8 cellular contexts compared by ENCODE assay signal in genomic region chr17:28724500-28725165, GRCh38. TPM values are rescaled to one million over a fixed set of nuclear protein-coding genes. Genes with fewer than 3 reads are reported as not detected.
DNase-seq lines count a peak whose midpoint lies in the region; ATAC-seq and TF ChIP-seq lines count a peak whose summit lies in the region.

No MANE protein-coding gene starts in this region.

- H3K27me3 Mint-ChIP-seq in endothelial cell (ENCODE audit: unreplicated experiment) = peaks cover 31% of the 10 kb centered on the region

- H3K36me3 Mint-ChIP-seq in endothelial cell (ENCODE audit: low read depth, unreplicated experiment) = peaks cover 45% of the 10 kb centered on the region

- peaks cover 39% of the 10 kb centered on the region for H3K4me1 Mint-ChIP-seq in endothelial cell (ENCODE audit: unreplicated experiment)

- DNase-seq in NCI-H82 (lab: John Stamatoyannopoulos, UW) (peak; percentile 78), NCI-H82 treated with DMSO at 0.1 percent for 48 hours (lab: John Stamatoyannopoulos, UW; ENCODE audit: unreplicated experiment) (no peak), RWPE1 (ENCODE audit: low spot score) (no peak), endothelial cell (ENCODE audit: low spot score) (no peak), DMS153 treated with DMSO at 0.1 percent for 48 hours (lab: John Stamatoyannopoulos, UW; ENCODE audit: unreplicated experiment) (no peak), SHP77 (lab: John Stamatoyannopoulos, UW) (no peak)
- DNase-seq in stimulated activated CD8-positive, alpha-beta memory T cell treated with anti-CD3 and anti-CD28 coated beads, Interleukin-4, amount 100 ng/mL, for 48 hours = peak; percentile 48

- POLR2A ChIA-PET in RWPE1 (lab: Yijun Ruan, JAX; ENCODE audit: low non-redundant PET) = interaction anchor here (5.5 kb wide), 1 partner anchor 20 kb away, joined by 95 read pairs; the partner anchor contains the start of gene TRAF4

- no peak overlapping the region for H3K27ac Mint-ChIP-seq in endothelial cell (ENCODE audit: unreplicated experiment)

- peak overlapping the region; percentile 99 for H3K27ac ChIP-seq in RWPE1

- peak overlapping the region; percentile 91 for H3K4me3 Mint-ChIP-seq in endothelial cell (ENCODE audit: unreplicated experiment)

- CTCF ChIA-PET in RWPE1 (lab: Yijun Ruan, JAX) = interaction anchor here (1.0 to 5.6 kb wide), 2 partner anchors 23 to 78 kb away, joined by 3 to 249 read pairs; partner anchors contain the start of gene TRAF4

- ATAC-seq in GM18498 (IDR thresholded peaks at IDR 0.05; ENCODE audit: unreplicated experiment) = no peak

- no peaks in the 10 kb centered on the region for H3K9me3 Mint-ChIP-seq in endothelial cell (ENCODE audit: unreplicated experiment)

- TF ChIP-seq CTCF in RWPE1 (conservative IDR thresholded peaks at IDR 0.05; ENCODE audit: low read depth) = no peak
- no peak for TF ChIP-seq CTCF in endothelial cell (IDR thresholded peaks at IDR 0.05; ENCODE audit: unreplicated experiment)

RNA-seq across cellular contexts. Expression of gene TLCD1, which starts 1.4 kb away (rescaled TPM):
- 2.4 TPM for total RNA-seq in endothelial cell (ENCODE audit: unreplicated experiment)

RNA-seq across cellular contexts. Expression of gene NEK8, which starts 4.0 kb away (rescaled TPM):
- total RNA-seq in endothelial cell (ENCODE audit: unreplicated experiment) = 6.7 TPM

RNA-seq across cellular contexts. Expression of gene RPL23A, which starts 4.8 kb away (rescaled TPM):
- 1,525 TPM for total RNA-seq in endothelial cell (ENCODE audit: unreplicated experiment)

RNA-seq across cellular contexts. Expression of gene RAB34, which starts 7.0 kb away (rescaled TPM):
- total RNA-seq in endothelial cell (ENCODE audit: unreplicated experiment) = 72.0 TPM

RNA-seq across cellular contexts. Expression of gene PROCA1, which starts 12.9 kb away (rescaled TPM):
- total RNA-seq in endothelial cell (ENCODE audit: unreplicated experiment) = 12.0 TPM

Comparison
In these comparisons a context has a peak if more than half of its experiments do, and no peak if none do; other contexts are left out.
1. DNase-seq: peak in NCI-H82 (single experiment) and stimulated activated CD8-positive, alpha-beta memory T cell treated with anti-CD3 and anti-CD28 coated beads, Interleukin-4, amount 100 ng/mL, for 48 hours (single experiment); none in NCI-H82 treated with DMSO at 0.1 percent for 48 hours (single experiment), RWPE1 (single experiment), endothelial cell (single experiment), DMS153 treated with DMSO at 0.1 percent for 48 hours (single experiment) and SHP77 (0 of 2).